8 cellular contexts compared by ENCODE assay signal in genomic region chr1:116377564-116378529, GRCh38. TPM values are rescaled to one million over a fixed set of nuclear protein-coding genes. Genes with fewer than 3 reads are reported as not detected.
DNase-seq lines count a peak whose midpoint lies in the region; ATAC-seq lines count a peak whose summit lies in the region.

No MANE protein-coding gene starts in this region.

- H3K27ac ChIP-seq in caudate nucleus (ENCODE audit: low read depth, low read length), result peak overlapping the region; percentile 53

- ATAC-seq in GM19455 (IDR thresholded peaks at IDR 0.05; ENCODE audit: unreplicated experiment) (peak; percentile 63), HG03521 (IDR thresholded peaks at IDR 0.05; ENCODE audit: unreplicated experiment) (peak; percentile 60), left lobe of liver (peak; percentile 4)

- DNase-seq in DMS53 (lab: John Stamatoyannopoulos, UW), result peak; percentile 30
- peak; percentile 65 for DNase-seq in SKM-1 (lab: John Stamatoyannopoulos, UW; ENCODE audit: unreplicated experiment)
- peak in 46 of 61 donors; percentile 6 to 91 (median 40) for DNase-seq in caudate nucleus (lab: John Stamatoyannopoulos, UW)
- peak; percentile 60 for DNase-seq in left lobe of liver (ENCODE audit: low spot score)
- peak; percentile 50 for DNase-seq in stimulated activated CD8-positive, alpha-beta memory T cell treated with anti-CD3 and anti-CD28 coated beads, Interleukin-4, amount 100 ng/mL, for 48 hours
- DNase-seq in DMS153 (lab: John Stamatoyannopoulos, UW), result no peak

RNA-seq across cellular contexts. Expression of gene ATP1A1, which starts 4.8 kb away (rescaled TPM):
- total RNA-seq in left lobe of liver, result 110 TPM

Comparison
In these comparisons a context has a peak if more than half of its experiments do, and no peak if none do; other contexts are left out.
1. ATAC-seq: peak in every context shown above with its lines; median percentile 63 in GM19455; 60 in HG03521; 4 in left lobe of liver.